ENCODE assay signal across 10 cellular contexts in the genomic region with DNA sequence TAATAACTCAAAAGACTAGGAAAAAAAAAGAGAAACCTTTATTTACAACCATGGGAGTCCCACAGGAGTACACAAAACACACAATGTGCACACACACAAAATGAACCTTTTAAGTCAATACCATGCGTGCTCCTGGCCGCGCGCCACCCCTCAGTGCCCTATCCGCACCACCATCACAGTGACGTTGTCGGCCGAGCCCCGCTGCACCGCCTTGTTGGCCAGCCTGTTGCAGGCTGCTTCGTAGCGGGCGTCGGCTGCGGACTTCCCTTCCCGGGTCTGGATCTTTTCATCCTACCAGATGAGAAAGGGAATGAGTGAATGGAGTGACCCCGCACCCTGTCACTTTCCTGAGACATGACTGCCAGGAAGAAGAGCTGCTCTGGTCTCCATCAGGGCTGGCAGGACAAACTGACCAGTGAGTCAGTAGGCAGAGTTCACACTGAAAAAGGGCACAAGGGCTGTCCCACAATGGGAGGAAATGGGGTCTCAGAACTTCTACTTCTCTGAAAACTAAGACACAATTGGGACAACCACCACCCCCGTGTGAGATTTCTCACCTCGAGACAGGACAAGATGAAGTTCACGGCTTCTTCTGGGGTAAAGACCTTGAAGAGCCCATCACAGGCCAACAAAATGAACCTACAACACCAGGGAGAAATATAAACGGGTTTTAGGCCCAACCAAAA. TPM values are rescaled to one million over a fixed set of nuclear protein-coding genes. Genes with fewer than 3 reads are reported as not detected.
DNase-seq lines count a peak whose midpoint lies in the region; ATAC-seq, FAIRE-seq and TF ChIP-seq lines count a peak whose summit lies in the region.
"Had no signal": no experiment of that assay in that cellular context is flagged by ENCODE, and none has a peak within 500 bp of the region (broad histone marks: within the 10 kb centered on the region; RNA-seq: fewer than 3 reads in every experiment).

No MANE protein-coding gene starts in this region.

- H2AK9ac ChIP-seq in IMR-90 (replicated peaks; ENCODE audit: low read depth, low read length, poor library complexity), result peak overlapping the region; percentile 33

- ATAC-seq in IMR-90 (ENCODE audit: low read depth) (no peak), HepG2 (no peak), GM19035 (IDR thresholded peaks at IDR 0.05; ENCODE audit: unreplicated experiment) (no peak)

- peak overlapping the region; percentile 98 for H2AK5ac ChIP-seq in IMR-90 (ENCODE audit: low read depth, low read length)

- peak overlapping the region; percentile 98 for H4K5ac ChIP-seq in IMR-90 (ENCODE audit: low read depth, low read length)

- H3K27ac Mint-ChIP-seq in brain, result peak overlapping the region in 4 of 5 experiments; percentile 2 to 96 (median 52)

- H2BK5ac ChIP-seq in IMR-90 (ENCODE audit: low read depth, low read length, poor library complexity, severe bottlenecking), result peak overlapping the region; percentile 100

- POLR2A ChIA-PET in IMR-90 (lab: Charles Lee; ENCODE audit: unreplicated experiment), result no interaction called here
- POLR2A ChIA-PET in HepG2 (lab: Yijun Ruan, JAX), result no interaction called here

- H3K36me3 Mint-ChIP-seq in brain, result peaks cover 44% of the 10 kb centered on the region

- TF ChIP-seq RAD21 in IMR-90 (IDR thresholded peaks at IDR 0.05; ENCODE audit: low read length), result no peak
- TF ChIP-seq RAD21 in HepG2 (CRISPR knock-in tag; IDR thresholded peaks at IDR 0.05), result no peak

- H4K20me1 ChIP-seq in IMR-90 (ENCODE audit: insufficient read depth, low read length) (peaks cover 8% of the 10 kb centered on the region), HepG2 (ENCODE audit: insufficient read depth, low read length) (no peaks in the 10 kb centered on the region)

- H3K18ac ChIP-seq in IMR-90 (ENCODE audit: low read depth, low read length), result peak overlapping the region; percentile 97

- no peak for TF ChIP-seq POLR2A in IMR-90 (IDR thresholded peaks at IDR 0.05; ENCODE audit: low read depth, low read length)
- no peak for TF ChIP-seq POLR2A in HepG2 (IDR thresholded peaks at IDR 0.05; ENCODE audit: insufficient read depth in 1 of 2, low read depth in 2 of 2, low read length in 2 of 2)
- TF ChIP-seq POLR2A in GM12891 (IDR thresholded peaks at IDR 0.05; ENCODE audit: low read depth, low read length), result no peak

- H3K4me1 ChIP-seq in IMR-90 (ENCODE audit: control insufficient read depth, insufficient read depth, low read length), result peaks cover 31% of the 10 kb centered on the region
- peaks cover 12% of the 10 kb centered on the region for H3K4me1 ChIP-seq in HepG2 (ENCODE audit: insufficient read depth, low read length)

- peak overlapping the region; percentile 33 to 67 for H4K8ac ChIP-seq in IMR-90 (ENCODE audit: low read depth in 2 of 2, low read length in 2 of 2)

- peaks cover 0 to 3% (median 0%) of the 10 kb centered on the region in 5 experiments for H3K9me3 Mint-ChIP-seq in brain

- peak overlapping the region; percentile 26; the same call in 1 of the 2 replicates for H3K23ac ChIP-seq in IMR-90 (ENCODE audit: low read depth, low read length)

- H3K9me3 ChIP-seq in IMR-90 (ENCODE audit: control insufficient read depth, insufficient read depth, low read length) (no peaks in the 10 kb centered on the region), HepG2 (ENCODE audit: low read length) (no peaks in the 10 kb centered on the region)

- H3K79me1 ChIP-seq in IMR-90 (ENCODE audit: low read depth in 1 of 2, low read length in 2 of 2), result peaks cover 13 to 53% of the 10 kb centered on the region in 2 experiments; a peak in 3 of 4 replicates

- H2BK120ac ChIP-seq in IMR-90 (ENCODE audit: low read depth, low read length), result peak overlapping the region; percentile 93

- H3K4me1 Mint-ChIP-seq in brain, result peaks cover 8% of the 10 kb centered on the region

- H2BK15ac ChIP-seq in IMR-90 (ENCODE audit: low read depth, low read length), result peak overlapping the region; percentile 99; the same call in 2 of the 3 replicates

- in situ Hi-C loops in IMR-90 (cut with MboI; ENCODE audit: low sequenced_read_pairs) (no loop called here), HepG2 (cut with HindIII; ENCODE audit: extremely low pct_ligation_motif_present, low pct_unique_long_range_greater_than_20kb) (no loop called here)

- no peaks in the 10 kb centered on the region for H3K27me3 Mint-ChIP-seq in brain

- H2BK20ac ChIP-seq in IMR-90 (ENCODE audit: low read depth, low read length), result peak overlapping the region; percentile 88

- dilution Hi-C loops in IMR-90 (cut with HindIII; ENCODE audit: low sequenced_read_pairs, unreplicated experiment), result no loop called here

- H3K4ac ChIP-seq in IMR-90 (ENCODE audit: low read depth, low read length), result peak overlapping the region; percentile 99

- TF ChIP-seq EP300 in HepG2 (IDR thresholded peaks at IDR 0.05; ENCODE audit: low read depth in 2 of 2, low read length in 2 of 2), result no peak
- TF ChIP-seq EP300 in HepG2 (CRISPR knock-in tag; IDR thresholded peaks at IDR 0.05; ENCODE audit: borderline replicate concordance), result no peak

- H3K9me1 ChIP-seq in IMR-90 (ENCODE audit: insufficient read depth, low read length), result peaks cover 41% of the 10 kb centered on the region

- FAIRE-seq in HepG2 (lab: Jason Lieb, UNC) (no peak), GM12891 (lab: Jason Lieb, UNC) (no peak)

- peak overlapping the region; percentile 94 for H3K14ac ChIP-seq in IMR-90 (replicated peaks; ENCODE audit: low read depth, low read length)

- 100% methylated on average over 1 of the region's 21 CpGs; no CpG with 5 or more reads in 1 of the 2 experiments for WGBS in IMR-90 (ENCODE audit: extremely low coverage in 2 of 2, insufficient read length in 1 of 2), 2 experiments
- WGBS in HepG2 (ENCODE audit: low lambda C conversion rate), result 96% methylated on average over 21 of the region's 21 CpGs

- peak overlapping the region; percentile 90 for H4K91ac ChIP-seq in IMR-90 (ENCODE audit: insufficient read depth, low read depth, low read length)

- BruUV-seq in IMR-90 (replicated peaks; lab: Mats Ljungman, UMichigan) (no TSS peak), HepG2 (replicated peaks; lab: Mats Ljungman, UMichigan) (no TSS peak)

- H3K36me3 ChIP-seq in IMR-90 (ENCODE audit: control insufficient read depth, insufficient read depth, low read length) (peaks cover 45% of the 10 kb centered on the region), HepG2 (replicated peaks in 1 of 2; ENCODE audit: control insufficient read depth in 1 of 2, insufficient read depth in 2 of 2, low read length in 2 of 2) (peaks cover 30 to 56% of the 10 kb centered on the region in 2 experiments)

- H3K4me2 ChIP-seq in IMR-90 (ENCODE audit: low read depth, low read length), result peak overlapping the region; percentile 21
- H3K4me2 ChIP-seq in HepG2 (ENCODE audit: low read depth, low read length), result no peak overlapping the region

- H3K4me3 Mint-ChIP-seq in brain, result no peak overlapping the region

- H3K27ac ChIP-seq in IMR-90 (ENCODE audit: insufficient read depth, low read length), result peak overlapping the region; percentile 97
- no peak overlapping the region for H3K27ac ChIP-seq in HepG2 (ENCODE audit: extremely low read length, insufficient read depth, low read length)
- peak overlapping the region; percentile 23 for H3K27ac ChIP-seq in substantia nigra (ENCODE audit: low read depth, low read length, poor library complexity, severe bottlenecking)

- H3K56ac ChIP-seq in IMR-90 (ENCODE audit: extremely low read depth, insufficient read depth, low read length), result peak overlapping the region; percentile 93

- no peak for DNase-seq in IMR-90
- no peak for DNase-seq in HepG2 (ENCODE audit: low spot score)
- DNase-seq in substantia nigra (lab: John Stamatoyannopoulos, UW), result peak in 1 of 49 donors; percentile 52
- DNase-seq in NOMO-1 treated with DMSO at 0.1 percent for 48 hours (lab: John Stamatoyannopoulos, UW; ENCODE audit: unreplicated experiment), result no peak
- no peak for DNase-seq in GM12891 (ENCODE audit: insufficient read length, low spot score)
- DNase-seq: activated CD8-positive, alpha-beta memory T cell treated with anti-CD3 and anti-CD28 coated beads for 24 hours; NCI-H187 had no signal

- peak overlapping the region; percentile 47 for H3K9ac ChIP-seq in IMR-90 (ENCODE audit: low read depth, low read length)
- H3K9ac ChIP-seq in HepG2 (ENCODE audit: insufficient read depth, low read depth, low read length), result no peak overlapping the region

- intact Hi-C loops in IMR-90 (cut with micrococcal nuclease), result loop anchor here (10.0 kb wide), 1 partner anchor 176 kb away; no protein-coding TSS in a partner anchor
- intact Hi-C loops in HepG2 (cut with micrococcal nuclease; ENCODE audit: unreplicated experiment), result no loop called here

- TF ChIP-seq CTCF in IMR-90 (conservative IDR thresholded peaks at IDR 0.05; ENCODE audit: low read depth, low read length), result no peak
- no peak for TF ChIP-seq CTCF in brain (conservative IDR thresholded peaks at IDR 0.05)
- no peak for TF ChIP-seq CTCF in HepG2 (CRISPR knock-in tag; IDR thresholded peaks at IDR 0.05)

- H3K4me3 ChIP-seq in IMR-90 (ENCODE audit: insufficient read depth, low read depth, low read length) (no peak overlapping the region), HepG2 (replicated peaks in 1 of 3; ENCODE audit: insufficient read depth in 1 of 3, low read depth in 2 of 3, low read length in 3 of 3) (no peak overlapping the region)

- CTCF ChIA-PET in IMR-90 (lab: Yijun Ruan, JAX), result interaction anchor here (0.6 kb wide), 1 partner anchor 38 kb away, joined by 3 read pairs; no protein-coding TSS in a partner anchor
- CTCF ChIA-PET in HepG2 (lab: Yijun Ruan, JAX; ENCODE audit: low intra/inter-chr PET ratio, low total read pairs), result no interaction called here

- H2AFZ ChIP-seq in IMR-90 (replicated peaks; ENCODE audit: low read length, poor library complexity) (no peak overlapping the region), HepG2 (ENCODE audit: low read length) (no peak overlapping the region)

- no peaks in the 10 kb centered on the region for H3K27me3 ChIP-seq in IMR-90 (ENCODE audit: control insufficient read depth, insufficient read depth, low read length)
- H3K27me3 ChIP-seq in HepG2 (ENCODE audit: control insufficient read depth in 1 of 2, insufficient read depth in 2 of 2, low read length in 2 of 2), result no peaks in the 10 kb centered on the region

- no peaks in the 10 kb centered on the region for H3K79me2 ChIP-seq in HepG2 (ENCODE audit: insufficient read depth, low read length)

RNA-seq across cellular contexts. Expression of a gene that starts 11.8 kb away (rescaled TPM):
- total RNA-seq in IMR-90 (2012; rRNA removed), result 0.56 and 1.3 TPM in 2 replicates
- 3.5 and 3.8 TPM in 2 replicates for polyA plus RNA-seq in IMR-90 (2012; rRNA removed)
- 1.3 and 5.0 TPM in 2 replicates for polyA plus RNA-seq in IMR-90 (2012; cell fraction: cytosol; rRNA removed)
- 6.8 and 8.6 TPM in 2 replicates for polyA plus RNA-seq in IMR-90 (2012; cell fraction: nucleus; rRNA removed; ENCODE audit: low replicate concordance)
- polyA plus RNA-seq in brain (ENCODE audit: insufficient read depth, low read depth, low replicate concordance), result 34.0 TPM
- total RNA-seq in HepG2 (2016; rRNA removed; fragmentation: Illumina TruSeq; extraction: Trizol), result not detected in 2 replicates
- total RNA-seq in HepG2 (2016; cell fraction: cytosol; rRNA removed; fragmentation: Illumina TruSeq; extraction: Trizol; ENCODE audit: low read depth), result not detected in 2 replicates
- not detected in 2 replicates for total RNA-seq in HepG2 (2016; cell fraction: insoluble cytoplasmic fraction; rRNA removed; fragmentation: Illumina TruSeq; extraction: Trizol)
- not detected in 2 replicates for total RNA-seq in HepG2 (2016; cell fraction: membrane; rRNA removed; fragmentation: Illumina TruSeq; extraction: Trizol)
- not detected in 2 replicates for total RNA-seq in HepG2 (2016; cell fraction: nucleus; rRNA removed; fragmentation: Illumina TruSeq; extraction: Trizol)
- polyA plus RNA-seq in HepG2 (2011; rRNA removed), result 0.05 and 0.09 TPM in 2 replicates
- polyA plus RNA-seq in HepG2 (2011; cell fraction: cytosol; rRNA removed), result 0.06 TPM in 1 of 2 replicates, not detected in the other
- polyA plus RNA-seq in HepG2 (2011; cell fraction: nucleus; rRNA removed), result 0.05 and 0.31 TPM in 2 replicates
- 0.28 TPM in 1 of 2 replicates, not detected in the other for polyA plus RNA-seq in HepG2 (2012)
- polyA plus RNA-seq in HepG2 (2016; cell fraction: cytosol; fragmentation: Illumina TruSeq; extraction: Trizol; ENCODE audit: low read depth), result not detected in 2 replicates
- not detected in 2 replicates for polyA plus RNA-seq in HepG2 (2016; cell fraction: insoluble cytoplasmic fraction; fragmentation: Illumina TruSeq; extraction: Trizol; ENCODE audit: low read depth)
- not detected in 2 replicates for polyA plus RNA-seq in HepG2 (2016; cell fraction: membrane; fragmentation: Illumina TruSeq; extraction: Trizol; ENCODE audit: low read depth)
- polyA plus RNA-seq in HepG2 (2016; cell fraction: nucleus; fragmentation: Illumina TruSeq; extraction: Trizol; ENCODE audit: insufficient read depth, low read depth), result not detected in 2 replicates
- 0.22 and 1.4 TPM in 2 replicates for polyA minus RNA-seq in HepG2 (2011; rRNA and poly(A)+ RNA removed; ENCODE audit: low replicate concordance)
- polyA minus RNA-seq in HepG2 (2011; cell fraction: cytosol; rRNA and poly(A)+ RNA removed), result not detected in 2 replicates
- polyA minus RNA-seq in HepG2 (2011; cell fraction: nucleus; rRNA and poly(A)+ RNA removed), result 0.13 TPM in 1 of 2 replicates, not detected in the other
- polyA plus RNA-seq in GM12891 (2012; ENCODE audit: low read depth, missing spikeins), result not detected

RNA-seq across cellular contexts. Expression of a gene that starts 32.1 kb away (rescaled TPM):
- total RNA-seq in IMR-90 (2012; rRNA removed), result under 0.01 TPM in 1 of 2 replicates, not detected in the other
- polyA plus RNA-seq in IMR-90 (2012; rRNA removed), result 0.03 TPM in 2 replicates
- polyA plus RNA-seq in IMR-90 (2012; cell fraction: cytosol; rRNA removed), result 0.02 and 0.08 TPM in 2 replicates
- polyA plus RNA-seq in IMR-90 (2012; cell fraction: nucleus; rRNA removed; ENCODE audit: low replicate concordance), result 0.06 and 0.14 TPM in 2 replicates
- not detected for polyA plus RNA-seq in brain (ENCODE audit: insufficient read depth, low read depth, low replicate concordance)
- total RNA-seq in HepG2 (2016; rRNA removed; fragmentation: Illumina TruSeq; extraction: Trizol), result not detected in 2 replicates
- not detected in 2 replicates for total RNA-seq in HepG2 (2016; cell fraction: cytosol; rRNA removed; fragmentation: Illumina TruSeq; extraction: Trizol; ENCODE audit: low read depth)
- not detected in 2 replicates for total RNA-seq in HepG2 (2016; cell fraction: insoluble cytoplasmic fraction; rRNA removed; fragmentation: Illumina TruSeq; extraction: Trizol)
- total RNA-seq in HepG2 (2016; cell fraction: membrane; rRNA removed; fragmentation: Illumina TruSeq; extraction: Trizol), result not detected in 2 replicates
- total RNA-seq in HepG2 (2016; cell fraction: nucleus; rRNA removed; fragmentation: Illumina TruSeq; extraction: Trizol), result not detected in 2 replicates
- 0.05 and 0.07 TPM in 2 replicates for polyA plus RNA-seq in HepG2 (2011; rRNA removed)
- polyA plus RNA-seq in HepG2 (2011; cell fraction: cytosol; rRNA removed), result 0.03 and 0.05 TPM in 2 replicates
- 0.35 and 0.38 TPM in 2 replicates for polyA plus RNA-seq in HepG2 (2011; cell fraction: nucleus; rRNA removed)
- polyA plus RNA-seq in HepG2 (2012), result not detected in 2 replicates
- polyA plus RNA-seq in HepG2 (2016; cell fraction: cytosol; fragmentation: Illumina TruSeq; extraction: Trizol; ENCODE audit: low read depth), result not detected in 2 replicates
- not detected in 2 replicates for polyA plus RNA-seq in HepG2 (2016; cell fraction: insoluble cytoplasmic fraction; fragmentation: Illumina TruSeq; extraction: Trizol; ENCODE audit: low read depth)
- not detected in 2 replicates for polyA plus RNA-seq in HepG2 (2016; cell fraction: membrane; fragmentation: Illumina TruSeq; extraction: Trizol; ENCODE audit: low read depth)
- not detected in 2 replicates for polyA plus RNA-seq in HepG2 (2016; cell fraction: nucleus; fragmentation: Illumina TruSeq; extraction: Trizol; ENCODE audit: insufficient read depth, low read depth)
- polyA minus RNA-seq in HepG2 (2011; rRNA and poly(A)+ RNA removed; ENCODE audit: low replicate concordance), result 0.23 and 0.42 TPM in 2 replicates
- not detected in 2 replicates for polyA minus RNA-seq in HepG2 (2011; cell fraction: cytosol; rRNA and poly(A)+ RNA removed)
- polyA minus RNA-seq in HepG2 (2011; cell fraction: nucleus; rRNA and poly(A)+ RNA removed), result 0.12 and 0.39 TPM in 2 replicates
- not detected for polyA plus RNA-seq in GM12891 (2012; ENCODE audit: low read depth, missing spikeins)
- total RNA-seq: T-helper 2 cell treated with Interferon-gamma antibody and Interleukin-4, amounts not matched to agents 100 ng/mL and 5 ng/mL, for 36 hours had no signal

RNA-seq across cellular contexts. Expression of a gene that starts 33.0 kb away (rescaled TPM):
- 13.3 and 15.3 TPM in 2 replicates for total RNA-seq in IMR-90 (2012; rRNA removed)
- 44.2 and 44.4 TPM in 2 replicates for polyA plus RNA-seq in IMR-90 (2012; rRNA removed)
- polyA plus RNA-seq in IMR-90 (2012; cell fraction: cytosol; rRNA removed), result 23.3 and 46.0 TPM in 2 replicates
- polyA plus RNA-seq in IMR-90 (2012; cell fraction: nucleus; rRNA removed; ENCODE audit: low replicate concordance), result 79.8 and 140 TPM in 2 replicates
- polyA plus RNA-seq in brain (ENCODE audit: insufficient read depth, low read depth, low replicate concordance), result 41.2 TPM
- total RNA-seq in HepG2 (2016; rRNA removed; fragmentation: Illumina TruSeq; extraction: Trizol), result 28.8 and 33.1 TPM in 2 replicates
- total RNA-seq in HepG2 (2016; cell fraction: cytosol; rRNA removed; fragmentation: Illumina TruSeq; extraction: Trizol; ENCODE audit: low read depth), result 48.9 and 49.3 TPM in 2 replicates
- 29.4 and 32.7 TPM in 2 replicates for total RNA-seq in HepG2 (2016; cell fraction: insoluble cytoplasmic fraction; rRNA removed; fragmentation: Illumina TruSeq; extraction: Trizol)
- total RNA-seq in HepG2 (2016; cell fraction: membrane; rRNA removed; fragmentation: Illumina TruSeq; extraction: Trizol), result 27.7 and 27.8 TPM in 2 replicates
- total RNA-seq in HepG2 (2016; cell fraction: nucleus; rRNA removed; fragmentation: Illumina TruSeq; extraction: Trizol), result 36.5 and 38.3 TPM in 2 replicates
- polyA plus RNA-seq in HepG2 (2011; rRNA removed), result 29.6 and 31.7 TPM in 2 replicates
- 18.8 and 19.7 TPM in 2 replicates for polyA plus RNA-seq in HepG2 (2011; cell fraction: cytosol; rRNA removed)
- polyA plus RNA-seq in HepG2 (2011; cell fraction: nucleus; rRNA removed), result 88.3 TPM in 2 replicates
- 20.7 and 25.1 TPM in 2 replicates for polyA plus RNA-seq in HepG2 (2012)
- 19.8 and 22.9 TPM in 2 replicates for polyA plus RNA-seq in HepG2 (2016; cell fraction: cytosol; fragmentation: Illumina TruSeq; extraction: Trizol; ENCODE audit: low read depth)
- polyA plus RNA-seq in HepG2 (2016; cell fraction: insoluble cytoplasmic fraction; fragmentation: Illumina TruSeq; extraction: Trizol; ENCODE audit: low read depth), result 37.7 and 40.4 TPM in 2 replicates
- polyA plus RNA-seq in HepG2 (2016; cell fraction: membrane; fragmentation: Illumina TruSeq; extraction: Trizol; ENCODE audit: low read depth), result 21.8 and 23.4 TPM in 2 replicates
- polyA plus RNA-seq in HepG2 (2016; cell fraction: nucleus; fragmentation: Illumina TruSeq; extraction: Trizol; ENCODE audit: insufficient read depth, low read depth), result 90.6 and 92.2 TPM in 2 replicates
- 19.4 and 31.8 TPM in 2 replicates for polyA minus RNA-seq in HepG2 (2011; rRNA and poly(A)+ RNA removed; ENCODE audit: low replicate concordance)
- polyA minus RNA-seq in HepG2 (2011; cell fraction: cytosol; rRNA and poly(A)+ RNA removed), result 6.0 and 7.4 TPM in 2 replicates
- polyA minus RNA-seq in HepG2 (2011; cell fraction: nucleus; rRNA and poly(A)+ RNA removed), result 50.5 and 52.7 TPM in 2 replicates
- 23.0 TPM for polyA plus RNA-seq in GM12891 (2012; ENCODE audit: low read depth, missing spikeins)
